34 cellular contexts compared by ENCODE assay signal in genomic region chr14:56814468-56815074, GRCh38. TPM values are rescaled to one million over a fixed set of nuclear protein-coding genes. Genes with fewer than 3 reads are reported as not detected.
DNase-seq lines count a peak whose midpoint lies in the region; ATAC-seq and TF ChIP-seq lines count a peak whose summit lies in the region.
"Had no signal": no experiment of that assay in that cellular context is flagged by ENCODE, and none has a peak within 500 bp of the region (broad histone marks: within the 10 kb centered on the region; RNA-seq: fewer than 3 reads in every experiment).

No MANE protein-coding gene starts in this region.

- intact Hi-C loops in left ventricle myocardium inferior (cut with micrococcal nuclease), result no loop called here

- no peak overlapping the region for H2AFZ ChIP-seq in neural cell (ENCODE audit: low read depth, low read length)
- H2AFZ ChIP-seq: PC-9 had no signal

- no peak for ATAC-seq in omental fat pad (ENCODE audit: low FRiP score)
- ATAC-seq: activated T-cell treated with anti-CD3 and anti-CD28 coated beads, Interleukin-2, amount 50 U/mL, for 4 hours; heart left ventricle; left colon; Right ventricle myocardium inferior had no signal

- H3K4me2 ChIP-seq in neural cell (ENCODE audit: low read length), result no peak overlapping the region
- H3K4me2 ChIP-seq: A549, PC-9 had no signal

- H3K27me3 Mint-ChIP-seq in brain, result peaks cover 96% of the 10 kb centered on the region

- no peaks in the 10 kb centered on the region for H4K20me1 ChIP-seq in neural cell (ENCODE audit: insufficient read depth)

- H3K4me3 ChIP-seq in HUES64 (ENCODE audit: low read length), result peak overlapping the region; percentile 67; the same call in 1 of the 2 replicates
- no peak overlapping the region for H3K4me3 ChIP-seq in neural cell (ENCODE audit: low read length)
- no peak overlapping the region for H3K4me3 ChIP-seq in left ventricle myocardium inferior
- H3K4me3 ChIP-seq: A549, heart left ventricle, PC-9, tibial artery had no signal

- peaks cover 60% of the 10 kb centered on the region for H3K79me2 ChIP-seq in neural cell (replicated peaks; ENCODE audit: insufficient read depth, low read length)

- no peaks in the 10 kb centered on the region for H3K9me3 ChIP-seq in HUES64 (ENCODE audit: insufficient read depth, low read depth, low read length)
- H3K9me3 ChIP-seq in neural cell (ENCODE audit: low read length), result no peaks in the 10 kb centered on the region
- no peaks in the 10 kb centered on the region for H3K9me3 ChIP-seq in left ventricle myocardium inferior (replicated peaks)
- H3K9me3 ChIP-seq: A549, heart left ventricle, tibial artery had no signal

- H3K27ac Mint-ChIP-seq in brain, result peak overlapping the region in 3 of 5 experiments; percentile 88 to 96 (median 93)
- H3K27ac Mint-ChIP-seq: activated CD4-positive, alpha-beta T cell treated with anti-CD3 and anti-CD28 coated beads, Interleukin-2, amount 10 ng/mL, durations not matched to agents 7 days and 5 days; CD4-positive, alpha-beta memory T cell; T-helper 2 cell treated with Interferon-gamma antibody and Interleukin-4, amounts not matched to agents 5 μg/mL and 100 μg/mL, for 36 hours had no signal

- peaks cover 4% of the 10 kb centered on the region for H3K36me3 Mint-ChIP-seq in brain

- H3K36me3 ChIP-seq in HUES64 (ENCODE audit: insufficient read depth, low read length), result no peaks in the 10 kb centered on the region
- H3K36me3 ChIP-seq in neural cell (ENCODE audit: insufficient read depth, low read length), result no peaks in the 10 kb centered on the region
- H3K36me3 ChIP-seq in left ventricle myocardium inferior, result no peaks in the 10 kb centered on the region
- H3K36me3 ChIP-seq: heart left ventricle, tibial artery had no signal

- H3K4me1 ChIP-seq in HUES64 (ENCODE audit: insufficient read depth, low read length), result peaks cover 67% of the 10 kb centered on the region
- peaks cover 3% of the 10 kb centered on the region for H3K4me1 ChIP-seq in left ventricle myocardium inferior
- H3K4me1 ChIP-seq: A549 had no signal

- H3K27ac ChIP-seq in HUES64 (ENCODE audit: low read depth, low read length), result no peak overlapping the region
- H3K27ac ChIP-seq in neural cell (ENCODE audit: low read length), result no peak overlapping the region
- H3K27ac ChIP-seq in left ventricle myocardium inferior (replicated peaks), result no peak overlapping the region
- H3K27ac ChIP-seq: A549, heart left ventricle, PC-9, tibial artery had no signal

- H3K9ac ChIP-seq in HUES64 (ENCODE audit: low read depth, low read length) (no peak overlapping the region), neural cell (ENCODE audit: low read length) (no peak overlapping the region)

- TF ChIP-seq RAD21 in neural cell (conservative IDR thresholded peaks at IDR 0.05), result no peak

- H3K9me3 Mint-ChIP-seq in brain, result peaks cover 0 to 14% (median 2%) of the 10 kb centered on the region in 5 experiments
- H3K9me3 Mint-ChIP-seq: activated T-cell treated with anti-CD3 and anti-CD28 coated beads, Interleukin-2, amount 50 U/mL, for 4 hours had no signal

- H3F3A ChIP-seq in neural cell (ENCODE audit: insufficient read depth, low read length, poor library complexity, severe bottlenecking), result peaks cover 5% of the 10 kb centered on the region

- DNase-seq in ELF-1 (ENCODE audit: low read depth, low spot score), result peak; percentile 42
- DNase-seq in omental fat pad (ENCODE audit: low spot score), result no peak
- DNase-seq in left ventricle myocardium inferior, result no peak
- DNase-seq in amygdala (lab: John Stamatoyannopoulos, UW), result no peak
- DNase-seq in stimulated activated CD4-positive, alpha-beta T cell treated with anti-CD3 and anti-CD28 coated beads, Interleukin-4, amount 100 ng/mL, for 24 hours, result no peak
- DNase-seq: activated CD4-positive, alpha-beta T cell treated with anti-CD3 and anti-CD28 coated beads, Interleukin-2, amount 10 ng/mL, durations not matched to agents 7 days and 5 days; activated naive CD4-positive, alpha-beta T cell treated with Interleukin-2 at 50 U/mL for 16 hours; activated T-cell treated with anti-CD3 and anti-CD28 coated beads, Interleukin-2, amount 50 U/mL, for 4 hours; CD4-positive, alpha-beta memory T cell; DMS 273 treated with DMSO at 0.1 percent for 48 hours; effector memory CD4-positive, alpha-beta T cell; erythroblast; heart left ventricle; left colon; mesenchymal stem cell; MV-4-11; NCI-H146; NCI-H2107; NCI-H446; NK-92 treated with Interleukin-12 subunit alpha and Interleukin-12 subunit beta, amount 100 ng/mL, for 24 hours; PC-9; small intestine; stimulated activated CD4-positive, alpha-beta T cell treated with anti-CD3 and anti-CD28 coated beads, Interleukin-1b, Interleukin-23, amount 100 ng/mL, for 48 hours; tibial artery had no signal

- no peak for TF ChIP-seq EP300 in neural cell (conservative IDR thresholded peaks at IDR 0.05; ENCODE audit: poor library complexity, severe bottlenecking)

- 2% methylated on average over 8 of the region's 8 CpGs for WGBS in HUES64

- H3K4me1 Mint-ChIP-seq in brain, result peaks cover 30% of the 10 kb centered on the region

- TF ChIP-seq CTCF in brain (conservative IDR thresholded peaks at IDR 0.05) (no peak), neural cell (IDR thresholded peaks at IDR 0.05; ENCODE audit: poor library complexity, severe bottlenecking) (no peak), omental fat pad (IDR thresholded peaks at IDR 0.05) (no peak), left ventricle myocardium inferior (IDR thresholded peaks at IDR 0.05; ENCODE audit: borderline replicate concordance) (no peak)

- H3K27me3 ChIP-seq in HUES64 (ENCODE audit: insufficient read depth, low read length) (peaks cover 100% of the 10 kb centered on the region), neural cell (ENCODE audit: insufficient read depth, low read depth, low read length) (peaks cover 94% of the 10 kb centered on the region), left ventricle myocardium inferior (ENCODE audit: low read depth) (peaks cover 100% of the 10 kb centered on the region)

- H3K4me3 Mint-ChIP-seq in brain, result peak overlapping the region; percentile 50 to 90 (median 86)
- H3K4me3 Mint-ChIP-seq: activated CD4-positive, alpha-beta T cell treated with anti-CD3 and anti-CD28 coated beads, Interleukin-2, amount 10 ng/mL, durations not matched to agents 7 days and 5 days; activated T-cell treated with anti-CD3 and anti-CD28 coated beads, Interleukin-2, amount 50 U/mL, for 4 hours; CD4-positive, alpha-beta memory T cell; T-helper 2 cell treated with Interferon-gamma antibody and Interleukin-4, amounts not matched to agents 5 μg/mL and 100 μg/mL, for 36 hours had no signal

- no peaks in the 10 kb centered on the region for H3K9me2 ChIP-seq in neural cell (ENCODE audit: insufficient read depth, low read length)

TF ChIP-seq in neural cell, 6 proteins besides CTCF, POLR2A, EP300 and RAD21:
- TF ChIP-seq POLR2AphosphoS5 (IDR thresholded peaks at IDR 0.05) (peak; percentile 58), REST (IDR thresholded peaks at IDR 0.05; ENCODE audit: borderline replicate concordance) (no peak)

RNA-seq across cellular contexts. Expression of gene OTX2, which starts 4.3 kb away (rescaled TPM):
- 58.2 TPM for polyA plus RNA-seq in HUES64 (2013, experiment 1 of 2)
- 51.9 TPM for polyA plus RNA-seq in HUES64 (2013, experiment 2 of 2)
- not detected for polyA plus RNA-seq in brain (ENCODE audit: insufficient read depth, low read depth, low replicate concordance)
- polyA plus RNA-seq in neural cell, result 2.1 and 3.2 TPM in 2 replicates
- polyA minus RNA-seq in neural cell, result 1.7 and 7.1 TPM in 2 replicates
- not detected for total RNA-seq in omental fat pad
- total RNA-seq in left ventricle myocardium inferior, result not detected
- total RNA-seq: activated CD4-positive, alpha-beta T cell treated with anti-CD3 and anti-CD28 coated beads, Interleukin-2, amount 10 ng/mL, durations not matched to agents 7 days and 5 days; activated T-cell treated with anti-CD3 and anti-CD28 coated beads, Interleukin-2, amount 50 U/mL, for 4 hours; CD4-positive, alpha-beta memory T cell; fibroblast of villous mesenchyme; heart left ventricle; left colon; LHCN-M2; PC-9; pulmonary artery endothelial cell; Right ventricle myocardium inferior had no signal
- polyA plus RNA-seq: A549; adipose tissue; CD4-positive, alpha-beta memory T cell; heart left ventricle; small intestine had no signal
